ENCODE assay signal across 1 cellular context in genomic region chr6:159042824-159043181, GRCh38.
TF ChIP-seq lines count a peak whose summit lies in the region.

No MANE protein-coding gene starts in this region.

TF ChIP-seq in HepG2, 621 proteins besides CTCF, POLR2A, EP300 and RAD21:
- TF ChIP-seq ZNF883 (CRISPR knock-in tag; IDR thresholded peaks at IDR 0.05; ENCODE audit: not compliant biosample characterization) (no peak), ZNF430 (CRISPR knock-in tag; IDR thresholded peaks at IDR 0.05) (no peak), MEIS1 (CRISPR knock-in tag; IDR thresholded peaks at IDR 0.05; ENCODE audit: borderline replicate concordance) (0 out of 2 replicates have a peak, but pooled peaks have one; percentile 24), KLF9 (CRISPR knock-in tag; IDR thresholded peaks at IDR 0.05; ENCODE audit: low read depth) (no peak), ZNF790 (CRISPR knock-in tag; IDR thresholded peaks at IDR 0.05; ENCODE audit: borderline replicate concordance) (no peak), MTF2 (CRISPR knock-in tag; IDR thresholded peaks at IDR 0.05; ENCODE audit: borderline replicate concordance) (peak; percentile 42; the same call in 1 of the 2 replicates), TCF7 (IDR thresholded peaks at IDR 0.05; ENCODE audit: low read depth) (no peak), ZFAT (CRISPR knock-in tag; conservative IDR thresholded peaks at IDR 0.05) (no peak)
- TF ChIP-seq, protein P1, sequence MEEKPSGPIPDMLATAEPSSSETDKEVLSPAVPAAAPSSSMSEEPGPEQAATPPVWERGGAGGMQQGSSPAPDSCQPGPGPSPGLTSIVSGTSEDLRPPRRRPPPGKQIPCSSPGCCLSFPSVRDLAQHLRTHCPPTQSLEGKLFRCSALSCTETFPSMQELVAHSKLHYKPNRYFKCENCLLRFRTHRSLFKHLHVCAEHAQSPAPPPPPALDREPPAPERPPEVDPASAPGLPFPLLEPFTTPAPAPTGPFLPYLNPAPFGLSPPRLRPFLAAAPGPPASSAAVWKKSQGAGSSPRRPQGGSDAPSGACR (CRISPR knock-in tag; IDR thresholded peaks at IDR 0.05) = no peak
- TF ChIP-seq, protein P2, sequence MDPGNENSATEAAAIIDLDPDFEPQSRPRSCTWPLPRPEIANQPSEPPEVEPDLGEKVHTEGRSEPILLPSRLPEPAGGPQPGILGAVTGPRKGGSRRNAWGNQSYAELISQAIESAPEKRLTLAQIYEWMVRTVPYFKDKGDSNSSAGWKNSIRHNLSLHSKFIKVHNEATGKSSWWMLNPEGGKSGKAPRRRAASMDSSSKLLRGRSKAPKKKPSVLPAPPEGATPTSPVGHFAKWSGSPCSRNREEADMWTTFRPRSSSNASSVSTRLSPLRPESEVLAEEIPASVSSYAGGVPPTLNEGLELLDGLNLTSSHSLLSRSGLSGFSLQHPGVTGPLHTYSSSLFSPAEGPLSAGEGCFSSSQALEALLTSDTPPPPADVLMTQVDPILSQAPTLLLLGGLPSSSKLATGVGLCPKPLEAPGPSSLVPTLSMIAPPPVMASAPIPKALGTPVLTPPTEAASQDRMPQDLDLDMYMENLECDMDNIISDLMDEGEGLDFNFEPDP (CRISPR knock-in tag; conservative IDR thresholded peaks at IDR 0.05) = 0 out of 2 replicates have a peak, but pooled peaks have one; percentile 45
